In genomic region chr3:160566499-160566898, GRCh38 we compare ENCODE assay signal across 8 cellular contexts. TPM values are rescaled to one million over a fixed set of nuclear protein-coding genes. Genes with fewer than 3 reads are reported as not detected.
DNase-seq lines count a peak whose midpoint lies in the region; ATAC-seq and TF ChIP-seq lines count a peak whose summit lies in the region.

No MANE protein-coding gene starts in this region.

- H3K27me3 ChIP-seq in mucosa of rectum (ENCODE audit: control insufficient read depth in 2 of 2, insufficient read depth in 2 of 2, low read length in 2 of 2): no peaks in the 10 kb centered on the region

- DNase-seq in HFFc6 (no peak), NCI-H2029 treated with DMSO at 0.1 percent for 48 hours (lab: John Stamatoyannopoulos, UW) (no peak), NCI-H146 (lab: John Stamatoyannopoulos, UW) (no peak), NCI-H748 treated with DMSO at 0.1 percent for 48 hours (lab: John Stamatoyannopoulos, UW) (no peak)

- no peaks in the 10 kb centered on the region for H3K9me3 ChIP-seq in mucosa of rectum (ENCODE audit: control insufficient read depth in 2 of 2, low read length in 2 of 2)

- H3K4me1 ChIP-seq in mucosa of rectum (ENCODE audit: control insufficient read depth in 2 of 2, insufficient read depth in 2 of 2, low read length in 2 of 2): peaks cover 13 to 15% of the 10 kb centered on the region in 2 donors

- H3K4me3 Mint-ChIP-seq in HFFc6 (peak overlapping the region; percentile 91), brain (peak overlapping the region; percentile 93 to 99 (median 97))

- TF ChIP-seq CTCF in 22Rv1 (IDR thresholded peaks at IDR 0.05) (no peak), HFFc6 (IDR thresholded peaks at IDR 0.05) (no peak), brain (conservative IDR thresholded peaks at IDR 0.05) (no peak)

- H3K9me3 Mint-ChIP-seq in HFFc6: no peaks in the 10 kb centered on the region
- H3K9me3 Mint-ChIP-seq in brain: peaks cover 10 to 36% (median 16%) of the 10 kb centered on the region in 5 experiments

- H3K27ac ChIP-seq in 22Rv1 (peak overlapping the region; percentile 95), mucosa of rectum (ENCODE audit: low read depth in 2 of 2, low read length in 2 of 2) (peak overlapping the region in 1 of 2 donors; percentile 94)

- H3K27me3 Mint-ChIP-seq in HFFc6 (ENCODE audit: insufficient read depth) (no peaks in the 10 kb centered on the region), brain (peaks cover 6% of the 10 kb centered on the region)

- peak overlapping the region; percentile 93 for H3K4me3 ChIP-seq in mucosa of rectum (ENCODE audit: low read length in 2 of 2)

- H3K36me3 ChIP-seq in mucosa of rectum (ENCODE audit: control insufficient read depth in 2 of 2, insufficient read depth in 2 of 2, low read length in 2 of 2): peaks cover 0 to 5% of the 10 kb centered on the region in 2 donors

- peaks cover 32% of the 10 kb centered on the region for H3K36me3 Mint-ChIP-seq in HFFc6 (ENCODE audit: low read depth)
- H3K36me3 Mint-ChIP-seq in brain: peaks cover 69% of the 10 kb centered on the region

- no peak for ATAC-seq in HG02885 (IDR thresholded peaks at IDR 0.05; ENCODE audit: poor library complexity, unreplicated experiment)

- peaks cover 47% of the 10 kb centered on the region for H3K4me1 Mint-ChIP-seq in HFFc6 (ENCODE audit: low read depth)
- peaks cover 44% of the 10 kb centered on the region for H3K4me1 Mint-ChIP-seq in brain

- H3K27ac Mint-ChIP-seq in HFFc6 (peak overlapping the region; percentile 100), brain (peak overlapping the region; percentile 50 to 100 (median 98))

- H3K9ac ChIP-seq in mucosa of rectum (ENCODE audit: low read depth in 1 of 2, low read length in 2 of 2): peak overlapping the region; percentile 79 to 91

RNA-seq across cellular contexts. Expression of gene KPNA4, which starts 1.1 kb away (rescaled TPM):
- 100 to 1,000 TPM in 2 of 6 experiments, 10 to 100 TPM in 4; 72.4 to 113 (median 99.0) TPM for total RNA-seq in HFFc6 (2021; fragmentation: NEBNext Ultra II Directional; extraction: Animal tissue kit (Norgen Biotek cat#: 25700))
- polyA plus RNA-seq in brain (ENCODE audit: insufficient read depth, low read depth, low replicate concordance): 14.7 TPM
